Comparison of ENCODE assay signal across 10 cellular contexts in the genomic region with DNA sequence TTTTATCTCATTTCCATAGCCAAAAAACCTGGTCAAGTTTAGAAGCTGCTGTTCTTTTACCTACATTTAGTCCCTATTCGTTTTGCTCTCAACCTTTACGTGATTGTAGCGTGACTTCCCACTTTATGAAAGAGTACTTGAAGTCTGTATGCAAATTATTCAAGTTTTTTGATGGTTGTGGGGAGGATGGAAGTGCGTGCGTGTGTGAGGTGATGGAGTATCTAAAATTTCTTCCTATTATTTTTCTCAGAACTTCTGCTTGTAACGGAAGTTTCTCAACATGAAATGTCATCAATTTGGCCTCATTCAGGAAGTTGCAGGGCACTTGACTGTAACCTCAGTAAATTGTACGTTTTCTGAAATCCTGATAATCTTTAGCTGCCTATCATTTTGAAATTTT.
DNase-seq lines count a peak whose midpoint lies in the region; ATAC-seq, FAIRE-seq and TF ChIP-seq lines count a peak whose summit lies in the region.
"Had no signal": no experiment of that assay in that cellular context is flagged by ENCODE, and none has a peak within 500 bp of the region (broad histone marks: within the 10 kb centered on the region; RNA-seq: fewer than 3 reads in every experiment).

No MANE protein-coding gene starts in this region.

- no peak overlapping the region for H3K4me3 ChIP-seq in BLaER1
- H3K4me3 ChIP-seq in OCI-LY1 (ENCODE audit: low read depth, low read length, poor library complexity, severe bottlenecking), result peak overlapping the region; percentile 13

- H3K27ac ChIP-seq in BLaER1 (no peak overlapping the region), OCI-LY1 (ENCODE audit: low read depth, low read length, poor library complexity, severe bottlenecking) (peak overlapping the region; percentile 49)

- DNase-seq in GM19239 (ENCODE audit: insufficient read length, low spot score) (no peak), retina (no peak), GM19240 (ENCODE audit: insufficient read length, low spot score) (no peak), cortex of kidney (lab: John Stamatoyannopoulos, UW) (no peak)
- peak; percentile 66 for DNase-seq in central memory CD4-positive, alpha-beta T cell
- DNase-seq: activated gamma-delta T cell, NCI-H774 had no signal

- no peaks in the 10 kb centered on the region for H3F3A ChIP-seq in OCI-LY1 (ENCODE audit: insufficient read depth, low read length)

- H4K20me1 ChIP-seq in BLaER1 (no peaks in the 10 kb centered on the region), OCI-LY1 (ENCODE audit: insufficient read depth, low read length) (no peaks in the 10 kb centered on the region)

- no peak overlapping the region; the same call in 1 of the 2 replicates for H2AFZ ChIP-seq in OCI-LY1 (ENCODE audit: low read length)

- no peaks in the 10 kb centered on the region for H3K9me2 ChIP-seq in OCI-LY1 (ENCODE audit: low read depth, low read length)

- no peak for ATAC-seq in HG03280 (IDR thresholded peaks at IDR 0.05; ENCODE audit: unreplicated experiment)

- no peak for TF ChIP-seq CTCF in OCI-LY1 (IDR thresholded peaks at IDR 0.05; ENCODE audit: low read length)

- peak overlapping the region; percentile 48 for H3K4me2 ChIP-seq in BLaER1
- peak overlapping the region; percentile 30; the same call in 1 of the 2 replicates for H3K4me2 ChIP-seq in OCI-LY1 (ENCODE audit: low read length)

- FAIRE-seq in GM19239 (lab: Jason Lieb, UNC), result peak; percentile 55

- H3K9me3 ChIP-seq in BLaER1, result no peaks in the 10 kb centered on the region
- no peaks in the 10 kb centered on the region for H3K9me3 ChIP-seq in OCI-LY1 (ENCODE audit: low read length)

- H3K79me2 ChIP-seq in OCI-LY1 (ENCODE audit: insufficient read depth, low read length), result no peaks in the 10 kb centered on the region

- no peaks in the 10 kb centered on the region for H3K27me3 ChIP-seq in BLaER1
- no peaks in the 10 kb centered on the region for H3K27me3 ChIP-seq in OCI-LY1 (ENCODE audit: insufficient read depth, low read length)

- H3K4me1 ChIP-seq in BLaER1 (peaks cover 8% of the 10 kb centered on the region), OCI-LY1 (ENCODE audit: insufficient read depth, low read length, severe bottlenecking) (peaks cover 37% of the 10 kb centered on the region)

- no peak overlapping the region for H3K9ac ChIP-seq in BLaER1
- no peak overlapping the region for H3K9ac ChIP-seq in OCI-LY1 (ENCODE audit: low read length)

- H3K36me3 ChIP-seq in BLaER1 (no peaks in the 10 kb centered on the region), OCI-LY1 (ENCODE audit: insufficient read depth, low read length) (no peaks in the 10 kb centered on the region)
